In the genomic region with DNA sequence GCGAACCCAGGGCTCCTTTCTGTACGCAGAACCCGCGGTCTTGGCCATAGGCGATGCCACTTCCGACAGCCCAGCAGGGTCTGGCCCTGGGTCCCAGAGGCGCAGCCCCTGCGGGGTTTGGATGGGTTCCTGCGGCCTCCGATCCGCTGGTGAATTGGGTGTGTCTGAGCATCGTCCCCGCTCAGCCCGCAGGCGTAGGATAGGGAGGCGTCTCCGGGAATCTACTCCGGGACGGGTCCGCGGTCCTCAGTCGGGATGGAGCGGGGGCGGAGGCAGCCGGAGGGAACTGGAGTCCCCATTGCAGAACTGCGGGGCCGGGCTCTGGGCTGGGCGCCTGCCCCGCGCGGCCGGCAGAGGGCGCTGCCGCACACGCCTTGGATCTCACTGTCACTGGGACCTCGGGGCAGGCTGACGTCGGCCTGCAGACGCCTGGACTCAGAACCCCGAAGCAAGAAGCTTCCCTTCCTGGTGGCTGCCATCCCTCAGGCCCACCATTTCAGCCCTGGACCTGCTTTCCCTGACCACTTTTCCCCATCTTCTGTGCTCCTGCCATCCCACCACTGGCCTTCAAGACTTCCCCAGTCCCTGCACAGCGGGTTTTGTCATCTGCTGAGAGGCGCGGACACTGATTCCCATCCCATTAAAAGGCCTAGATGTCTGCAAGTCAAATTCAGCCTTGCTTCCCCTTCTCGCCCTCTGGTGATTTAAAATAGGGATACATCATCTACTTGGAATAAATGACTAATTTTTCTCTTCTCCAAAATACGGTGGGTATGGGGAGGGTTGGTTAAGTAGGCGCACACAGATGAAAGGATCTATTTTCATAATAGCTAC, we compare ENCODE assay signal across 1 cellular context.
A peak's percentile ranks its signal among the peaks of the same experiment; 100 is the strongest.
TF ChIP-seq lines count a peak whose summit lies in the region.

No MANE protein-coding gene starts in this region.

TF ChIP-seq in HepG2, 621 proteins besides CTCF, POLR2A, EP300 and RAD21 (continued from another document and continues in another):
- TF ChIP-seq, protein P1, sequence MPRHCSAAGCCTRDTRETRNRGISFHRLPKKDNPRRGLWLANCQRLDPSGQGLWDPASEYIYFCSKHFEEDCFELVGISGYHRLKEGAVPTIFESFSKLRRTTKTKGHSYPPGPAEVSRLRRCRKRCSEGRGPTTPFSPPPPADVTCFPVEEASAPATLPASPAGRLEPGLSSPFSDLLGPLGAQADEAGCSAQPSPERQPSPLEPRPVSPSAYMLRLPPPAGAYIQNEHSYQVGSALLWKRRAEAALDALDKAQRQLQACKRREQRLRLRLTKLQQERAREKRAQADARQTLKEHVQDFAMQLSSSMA (CRISPR knock-in tag; IDR thresholded peaks at IDR 0.05) = no peak
- TF ChIP-seq ZNF615 (CRISPR knock-in tag; IDR thresholded peaks at IDR 0.05; ENCODE audit: borderline replicate concordance) (no peak), ZNF326 (CRISPR knock-in tag; IDR thresholded peaks at IDR 0.05; ENCODE audit: borderline replicate concordance) (no peak), NFE2L2 (IDR thresholded peaks at IDR 0.05; ENCODE audit: low read length) (no peak), HDAC6 (IDR thresholded peaks at IDR 0.05; ENCODE audit: low read depth, low read length) (no peak), PHF8 (CRISPR knock-in tag; IDR thresholded peaks at IDR 0.05) (0 out of 2 replicates have a peak, but pooled peaks have one; percentile 19), SALL2 (CRISPR knock-in tag; IDR thresholded peaks at IDR 0.05) (peak; percentile 72; the same call in 1 of the 2 replicates), AGO1 (IDR thresholded peaks at IDR 0.05; ENCODE audit: low read depth, low read length, poor library complexity, severe bottlenecking) (peak; percentile 35), MAZ (IDR thresholded peaks at IDR 0.05; ENCODE audit: borderline replicate concordance, low read depth, low read length) (no peak), MAZ (CRISPR knock-in tag; IDR thresholded peaks at IDR 0.05; ENCODE audit: low read depth) (0 out of 2 replicates have a peak, but pooled peaks have one; percentile 41), ZNF7 (CRISPR knock-in tag; IDR thresholded peaks at IDR 0.05) (no peak), TEAD2 (CRISPR knock-in tag; IDR thresholded peaks at IDR 0.05) (no peak), CEBPG (CRISPR knock-in tag; IDR thresholded peaks at IDR 0.05) (no peak), ZNF296 (CRISPR knock-in tag; conservative IDR thresholded peaks at IDR 0.05) (no peak), ZNF776 (CRISPR knock-in tag; IDR thresholded peaks at IDR 0.05) (no peak), NAIF1 (CRISPR knock-in tag; IDR thresholded peaks at IDR 0.05; ENCODE audit: borderline replicate concordance) (no peak), MAFF (IDR thresholded peaks at IDR 0.05; ENCODE audit: low read depth, low read length) (no peak), HNRNPLL (IDR thresholded peaks at IDR 0.05; ENCODE audit: low read depth, low read length, poor library complexity, severe bottlenecking) (peak; percentile 66), ZNF530 (CRISPR knock-in tag; IDR thresholded peaks at IDR 0.05; ENCODE audit: low read depth) (no peak), ZNF674 (CRISPR knock-in tag; IDR thresholded peaks at IDR 0.05; ENCODE audit: low read depth) (no peak), YY1 (IDR thresholded peaks at IDR 0.05; ENCODE audit: insufficient read depth, insufficient replicate concordance, low read depth, low read length) (peak; percentile 71), MATR3 (CRISPR knock-in tag; IDR thresholded peaks at IDR 0.05) (no peak), ZNF879 (CRISPR knock-in tag; IDR thresholded peaks at IDR 0.05) (no peak), KLF16 (CRISPR knock-in tag; IDR thresholded peaks at IDR 0.05) (no peak), FLYWCH1 (CRISPR knock-in tag; IDR thresholded peaks at IDR 0.05) (no peak), ZNF746 (CRISPR knock-in tag; IDR thresholded peaks at IDR 0.05) (no peak), FOXK2 (IDR thresholded peaks at IDR 0.05) (no peak), ZNF83 (CRISPR knock-in tag; IDR thresholded peaks at IDR 0.05; ENCODE audit: borderline replicate concordance) (no peak), ZBTB1 (CRISPR knock-in tag; IDR thresholded peaks at IDR 0.05; ENCODE audit: borderline replicate concordance) (no peak), ZNF180 (CRISPR knock-in tag; IDR thresholded peaks at IDR 0.05; ENCODE audit: borderline replicate concordance, low read depth) (no peak), ZNF878 (CRISPR knock-in tag; IDR thresholded peaks at IDR 0.05) (no peak), ZNF431 (CRISPR knock-in tag; IDR thresholded peaks at IDR 0.05; ENCODE audit: borderline replicate concordance, low read depth) (no peak), NPAS2 (CRISPR knock-in tag; IDR thresholded peaks at IDR 0.05; ENCODE audit: borderline replicate concordance) (no peak), ZNF251 (CRISPR knock-in tag; IDR thresholded peaks at IDR 0.05) (no peak), ZNF563 (CRISPR knock-in tag; IDR thresholded peaks at IDR 0.05) (0 out of 2 replicates have a peak, but pooled peaks have one; percentile 42), MIXL1 (CRISPR knock-in tag; IDR thresholded peaks at IDR 0.05) (no peak), EHMT2 (IDR thresholded peaks at IDR 0.05; ENCODE audit: borderline replicate concordance, low read depth, low read length) (no peak), ZNF367 (CRISPR knock-in tag; IDR thresholded peaks at IDR 0.05; ENCODE audit: borderline replicate concordance) (no peak), ZNF781 (CRISPR knock-in tag; IDR thresholded peaks at IDR 0.05; ENCODE audit: borderline replicate concordance, not compliant biosample characterization) (no peak), SAP130 (CRISPR knock-in tag; IDR thresholded peaks at IDR 0.05; ENCODE audit: low read depth) (peak; percentile 27; the same call in 1 of the 2 replicates), SOX13 (IDR thresholded peaks at IDR 0.05) (no peak), SOX13 (CRISPR knock-in tag; conservative IDR thresholded peaks at IDR 0.05 in 1 of 2, IDR thresholded peaks at IDR 0.05 in 1 of 2) (no peak), KAT8 (CRISPR knock-in tag; IDR thresholded peaks at IDR 0.05) (no peak), ZNF569 (CRISPR knock-in tag; IDR thresholded peaks at IDR 0.05; ENCODE audit: borderline replicate concordance) (no peak), ZNF768 (CRISPR knock-in tag; IDR thresholded peaks at IDR 0.05) (peak; percentile 84; the same call in 1 of the 2 replicates), ZSCAN29 (CRISPR knock-in tag; conservative IDR thresholded peaks at IDR 0.05) (0 out of 2 replicates have a peak, but pooled peaks have one; percentile 28), ZNF777 (CRISPR knock-in tag; IDR thresholded peaks at IDR 0.05) (peak; percentile 55), CBX1 (IDR thresholded peaks at IDR 0.05; ENCODE audit: low read depth) (no peak), ZNF253 (CRISPR knock-in tag; IDR thresholded peaks at IDR 0.05; ENCODE audit: borderline replicate concordance) (no peak), PHF20 (CRISPR knock-in tag; IDR thresholded peaks at IDR 0.05) (no peak)
- TF ChIP-seq, protein P2, sequence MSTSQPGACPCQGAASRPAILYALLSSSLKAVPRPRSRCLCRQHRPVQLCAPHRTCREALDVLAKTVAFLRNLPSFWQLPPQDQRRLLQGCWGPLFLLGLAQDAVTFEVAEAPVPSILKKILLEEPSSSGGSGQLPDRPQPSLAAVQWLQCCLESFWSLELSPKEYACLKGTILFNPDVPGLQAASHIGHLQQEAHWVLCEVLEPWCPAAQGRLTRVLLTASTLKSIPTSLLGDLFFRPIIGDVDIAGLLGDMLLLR (CRISPR knock-in tag; IDR thresholded peaks at IDR 0.05) = no peak
- TF ChIP-seq, protein P3, sequence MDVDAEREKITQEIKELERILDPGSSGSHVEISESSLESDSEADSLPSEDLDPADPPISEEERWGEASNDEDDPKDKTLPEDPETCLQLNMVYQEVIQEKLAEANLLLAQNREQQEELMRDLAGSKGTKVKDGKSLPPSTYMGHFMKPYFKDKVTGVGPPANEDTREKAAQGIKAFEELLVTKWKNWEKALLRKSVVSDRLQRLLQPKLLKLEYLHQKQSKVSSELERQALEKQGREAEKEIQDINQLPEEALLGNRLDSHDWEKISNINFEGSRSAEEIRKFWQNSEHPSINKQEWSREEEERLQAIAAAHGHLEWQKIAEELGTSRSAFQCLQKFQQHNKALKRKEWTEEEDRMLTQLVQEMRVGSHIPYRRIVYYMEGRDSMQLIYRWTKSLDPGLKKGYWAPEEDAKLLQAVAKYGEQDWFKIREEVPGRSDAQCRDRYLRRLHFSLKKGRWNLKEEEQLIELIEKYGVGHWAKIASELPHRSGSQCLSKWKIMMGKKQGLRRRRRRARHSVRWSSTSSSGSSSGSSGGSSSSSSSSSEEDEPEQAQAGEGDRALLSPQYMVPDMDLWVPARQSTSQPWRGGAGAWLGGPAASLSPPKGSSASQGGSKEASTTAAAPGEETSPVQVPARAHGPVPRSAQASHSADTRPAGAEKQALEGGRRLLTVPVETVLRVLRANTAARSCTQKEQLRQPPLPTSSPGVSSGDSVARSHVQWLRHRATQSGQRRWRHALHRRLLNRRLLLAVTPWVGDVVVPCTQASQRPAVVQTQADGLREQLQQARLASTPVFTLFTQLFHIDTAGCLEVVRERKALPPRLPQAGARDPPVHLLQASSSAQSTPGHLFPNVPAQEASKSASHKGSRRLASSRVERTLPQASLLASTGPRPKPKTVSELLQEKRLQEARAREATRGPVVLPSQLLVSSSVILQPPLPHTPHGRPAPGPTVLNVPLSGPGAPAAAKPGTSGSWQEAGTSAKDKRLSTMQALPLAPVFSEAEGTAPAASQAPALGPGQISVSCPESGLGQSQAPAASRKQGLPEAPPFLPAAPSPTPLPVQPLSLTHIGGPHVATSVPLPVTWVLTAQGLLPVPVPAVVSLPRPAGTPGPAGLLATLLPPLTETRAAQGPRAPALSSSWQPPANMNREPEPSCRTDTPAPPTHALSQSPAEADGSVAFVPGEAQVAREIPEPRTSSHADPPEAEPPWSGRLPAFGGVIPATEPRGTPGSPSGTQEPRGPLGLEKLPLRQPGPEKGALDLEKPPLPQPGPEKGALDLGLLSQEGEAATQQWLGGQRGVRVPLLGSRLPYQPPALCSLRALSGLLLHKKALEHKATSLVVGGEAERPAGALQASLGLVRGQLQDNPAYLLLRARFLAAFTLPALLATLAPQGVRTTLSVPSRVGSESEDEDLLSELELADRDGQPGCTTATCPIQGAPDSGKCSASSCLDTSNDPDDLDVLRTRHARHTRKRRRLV (CRISPR knock-in tag; IDR thresholded peaks at IDR 0.05) = no peak
- TF ChIP-seq, protein P4, sequence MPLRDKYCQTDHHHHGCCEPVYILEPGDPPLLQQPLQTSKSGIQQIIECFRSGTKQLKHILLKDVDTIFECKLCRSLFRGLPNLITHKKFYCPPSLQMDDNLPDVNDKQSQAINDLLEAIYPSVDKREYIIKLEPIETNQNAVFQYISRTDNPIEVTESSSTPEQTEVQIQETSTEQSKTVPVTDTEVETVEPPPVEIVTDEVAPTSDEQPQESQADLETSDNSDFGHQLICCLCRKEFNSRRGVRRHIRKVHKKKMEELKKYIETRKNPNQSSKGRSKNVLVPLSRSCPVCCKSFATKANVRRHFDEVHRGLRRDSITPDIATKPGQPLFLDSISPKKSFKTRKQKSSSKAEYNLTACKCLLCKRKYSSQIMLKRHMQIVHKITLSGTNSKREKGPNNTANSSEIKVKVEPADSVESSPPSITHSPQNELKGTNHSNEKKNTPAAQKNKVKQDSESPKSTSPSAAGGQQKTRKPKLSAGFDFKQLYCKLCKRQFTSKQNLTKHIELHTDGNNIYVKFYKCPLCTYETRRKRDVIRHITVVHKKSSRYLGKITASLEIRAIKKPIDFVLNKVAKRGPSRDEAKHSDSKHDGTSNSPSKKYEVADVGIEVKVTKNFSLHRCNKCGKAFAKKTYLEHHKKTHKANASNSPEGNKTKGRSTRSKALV (CRISPR knock-in tag; IDR thresholded peaks at IDR 0.05) = peak; percentile 75
- TF ChIP-seq, protein P5, sequence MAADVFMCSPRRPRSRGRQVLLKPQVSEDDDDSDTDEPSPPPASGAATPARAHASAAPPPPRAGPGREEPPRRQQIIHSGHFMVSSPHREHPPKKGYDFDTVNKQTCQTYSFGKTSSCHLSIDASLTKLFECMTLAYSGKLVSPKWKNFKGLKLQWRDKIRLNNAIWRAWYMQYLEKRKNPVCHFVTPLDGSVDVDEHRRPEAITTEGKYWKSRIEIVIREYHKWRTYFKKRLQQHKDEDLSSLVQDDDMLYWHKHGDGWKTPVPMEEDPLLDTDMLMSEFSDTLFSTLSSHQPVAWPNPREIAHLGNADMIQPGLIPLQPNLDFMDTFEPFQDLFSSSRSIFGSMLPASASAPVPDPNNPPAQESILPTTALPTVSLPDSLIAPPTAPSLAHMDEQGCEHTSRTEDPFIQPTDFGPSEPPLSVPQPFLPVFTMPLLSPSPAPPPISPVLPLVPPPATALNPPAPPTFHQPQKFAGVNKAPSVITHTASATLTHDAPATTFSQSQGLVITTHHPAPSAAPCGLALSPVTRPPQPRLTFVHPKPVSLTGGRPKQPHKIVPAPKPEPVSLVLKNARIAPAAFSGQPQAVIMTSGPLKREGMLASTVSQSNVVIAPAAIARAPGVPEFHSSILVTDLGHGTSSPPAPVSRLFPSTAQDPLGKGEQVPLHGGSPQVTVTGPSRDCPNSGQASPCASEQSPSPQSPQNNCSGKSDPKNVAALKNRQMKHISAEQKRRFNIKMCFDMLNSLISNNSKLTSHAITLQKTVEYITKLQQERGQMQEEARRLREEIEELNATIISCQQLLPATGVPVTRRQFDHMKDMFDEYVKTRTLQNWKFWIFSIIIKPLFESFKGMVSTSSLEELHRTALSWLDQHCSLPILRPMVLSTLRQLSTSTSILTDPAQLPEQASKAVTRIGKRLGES (CRISPR knock-in tag; IDR thresholded peaks at IDR 0.05; ENCODE audit: borderline replicate concordance) = no peak
- TF ChIP-seq, protein P6, sequence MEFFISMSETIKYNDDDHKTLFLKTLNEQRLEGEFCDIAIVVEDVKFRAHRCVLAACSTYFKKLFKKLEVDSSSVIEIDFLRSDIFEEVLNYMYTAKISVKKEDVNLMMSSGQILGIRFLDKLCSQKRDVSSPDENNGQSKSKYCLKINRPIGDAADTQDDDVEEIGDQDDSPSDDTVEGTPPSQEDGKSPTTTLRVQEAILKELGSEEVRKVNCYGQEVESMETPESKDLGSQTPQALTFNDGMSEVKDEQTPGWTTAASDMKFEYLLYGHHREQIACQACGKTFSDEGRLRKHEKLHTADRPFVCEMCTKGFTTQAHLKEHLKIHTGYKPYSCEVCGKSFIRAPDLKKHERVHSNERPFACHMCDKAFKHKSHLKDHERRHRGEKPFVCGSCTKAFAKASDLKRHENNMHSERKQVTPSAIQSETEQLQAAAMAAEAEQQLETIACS (CRISPR knock-in tag; IDR thresholded peaks at IDR 0.05) = 0 out of 2 replicates have a peak, but pooled peaks have one; percentile 41
- TF ChIP-seq, protein P7, sequence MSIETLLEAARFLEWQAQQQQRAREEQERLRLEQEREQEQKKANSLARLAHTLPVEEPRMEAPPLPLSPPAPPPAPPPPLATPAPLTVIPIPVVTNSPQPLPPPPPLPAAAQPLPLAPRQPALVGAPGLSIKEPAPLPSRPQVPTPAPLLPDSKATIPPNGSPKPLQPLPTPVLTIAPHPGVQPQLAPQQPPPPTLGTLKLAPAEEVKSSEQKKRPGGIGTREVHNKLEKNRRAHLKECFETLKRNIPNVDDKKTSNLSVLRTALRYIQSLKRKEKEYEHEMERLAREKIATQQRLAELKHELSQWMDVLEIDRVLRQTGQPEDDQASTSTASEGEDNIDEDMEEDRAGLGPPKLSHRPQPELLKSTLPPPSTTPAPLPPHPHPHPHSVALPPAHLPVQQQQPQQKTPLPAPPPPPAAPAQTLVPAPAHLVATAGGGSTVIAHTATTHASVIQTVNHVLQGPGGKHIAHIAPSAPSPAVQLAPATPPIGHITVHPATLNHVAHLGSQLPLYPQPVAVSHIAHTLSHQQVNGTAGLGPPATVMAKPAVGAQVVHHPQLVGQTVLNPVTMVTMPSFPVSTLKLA (IDR thresholded peaks at IDR 0.05) = no peak
